In genomic region chr17:32993977-32994376, GRCh38 we compare ENCODE assay signal across 1 cellular context.
TF ChIP-seq lines count a peak whose summit lies in the region.

No MANE protein-coding gene starts in this region.

TF ChIP-seq in IMR-90, 13 proteins besides CTCF, POLR2A, EP300 and RAD21 (continued from another document):
- no peak for TF ChIP-seq ELK1 (IDR thresholded peaks at IDR 0.05; ENCODE audit: borderline replicate concordance, low read depth, low read length)
- TF ChIP-seq FOS (IDR thresholded peaks at IDR 0.05; ENCODE audit: low read depth, low read length), result no peak
